ENCODE assay signal across 22 cellular contexts in the genomic region with DNA sequence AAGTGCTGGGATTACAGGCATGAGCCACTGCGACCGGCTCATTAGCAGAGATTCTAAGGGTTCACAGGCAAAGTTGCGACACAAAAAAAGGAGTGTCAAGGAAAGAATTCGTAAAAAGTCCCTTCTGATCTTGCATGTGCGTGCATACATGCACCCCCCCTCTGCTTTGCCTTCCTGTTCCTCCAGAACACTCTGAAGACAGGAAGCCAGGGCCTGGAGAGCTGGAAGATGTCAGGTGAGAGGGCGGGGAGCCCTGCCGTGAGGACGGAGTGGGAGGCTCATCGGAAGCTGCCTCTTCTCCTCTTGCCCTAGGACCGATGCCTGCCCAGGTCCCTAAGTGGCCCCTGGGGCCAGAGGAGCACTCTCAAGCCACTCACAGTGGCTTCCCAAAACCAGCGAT.
"Had no signal": no experiment of that assay in that cellular context is flagged by ENCODE, and none has a peak within 500 bp of the region (broad histone marks: within the 10 kb centered on the region; RNA-seq: fewer than 3 reads in every experiment).

No MANE protein-coding gene starts in this region.

- H3K9me3 ChIP-seq: esophagus muscularis mucosa, heart right ventricle, neutrophil, pancreas, right lobe of liver, thoracic aorta, tibial nerve, upper lobe of left lung had no signal

- H3K4me1 Mint-ChIP-seq: naive thymus-derived CD8-positive, alpha-beta T cell had no signal

- H3K27ac Mint-ChIP-seq: endodermal cell; naive thymus-derived CD8-positive, alpha-beta T cell; stimulated activated naive B cell treated with anti-CD40 and anti-IgM and Interleukin-4, amounts not matched to agents 10 μg/mL and 1 μg/mL and 100 μg/mL, for 72 hours; stimulated activated naive CD8-positive, alpha-beta T cell treated with anti-CD3 and anti-CD28 coated beads, Interleukin-15, Interleukin-2, amounts not matched to agents 100 ng/mL and 50 ng/mL, for 24 hours had no signal

- ATAC-seq: foreskin keratinocyte; naive thymus-derived CD8-positive, alpha-beta T cell; pancreas; right lobe of liver; stimulated activated naive B cell treated with anti-CD40 and anti-IgM and Interleukin-4, amounts not matched to agents 10 μg/mL and 1 μg/mL and 100 μg/mL, for 72 hours had no signal

- H3K4me1 ChIP-seq: foreskin keratinocyte, right lobe of liver, upper lobe of left lung had no signal

- DNase-seq: dorsolateral prefrontal cortex; effector CD4-positive, alpha-beta T cell; endodermal cell; foreskin keratinocyte; glutamatergic neuron; heart right ventricle; hippocampal formation; naive thymus-derived CD8-positive, alpha-beta T cell; nephron progenitor cell; pancreas; retina; right lobe of liver; small intestine; stimulated activated CD4-positive, alpha-beta T cell treated with anti-CD3 and anti-CD28 coated beads, Interleukin-15, amount 100 ng/mL, for 24 hours; stimulated activated CD4-positive, alpha-beta T cell treated with anti-CD3 and anti-CD28 coated beads, Interleukin-2, amount 100 ng/mL, for 48 hours; stimulated activated naive B cell treated with anti-CD40 and anti-IgM and Interleukin-4, amounts not matched to agents 10 μg/mL and 1 μg/mL and 100 μg/mL, for 72 hours; upper lobe of left lung had no signal

- H3K27me3 ChIP-seq: dorsolateral prefrontal cortex, esophagus muscularis mucosa, foreskin keratinocyte, heart right ventricle, neutrophil, pancreas, right lobe of liver, tibial nerve, upper lobe of left lung had no signal

- H3K9me3 Mint-ChIP-seq: endodermal cell; nephron progenitor cell; stimulated activated naive B cell treated with anti-CD40 and anti-IgM and Interleukin-4, amounts not matched to agents 10 μg/mL and 1 μg/mL and 100 μg/mL, for 72 hours had no signal

- H3K4me3 Mint-ChIP-seq: endodermal cell; naive thymus-derived CD8-positive, alpha-beta T cell; nephron progenitor cell; stimulated activated naive B cell treated with anti-CD40 and anti-IgM and Interleukin-4, amounts not matched to agents 10 μg/mL and 1 μg/mL and 100 μg/mL, for 72 hours; stimulated activated naive CD8-positive, alpha-beta T cell treated with anti-CD3 and anti-CD28 coated beads, Interleukin-15, Interleukin-2, amounts not matched to agents 100 ng/mL and 50 ng/mL, for 24 hours had no signal

- H3K4me3 ChIP-seq: dorsolateral prefrontal cortex, esophagus muscularis mucosa, heart right ventricle, pancreas, right lobe of liver, thoracic aorta, tibial nerve, upper lobe of left lung had no signal

- H3K36me3 ChIP-seq: esophagus muscularis mucosa, heart right ventricle, neutrophil, pancreas, right lobe of liver, thoracic aorta, tibial nerve, upper lobe of left lung had no signal

- H3K36me3 Mint-ChIP-seq: naive thymus-derived CD8-positive, alpha-beta T cell had no signal

- H3K27ac ChIP-seq: dorsolateral prefrontal cortex, esophagus muscularis mucosa, foreskin keratinocyte, neutrophil, pancreas, right lobe of liver, thoracic aorta, tibial nerve, upper lobe of left lung had no signal

- H3K27me3 Mint-ChIP-seq: stimulated activated naive B cell treated with anti-CD40 and anti-IgM and Interleukin-4, amounts not matched to agents 10 μg/mL and 1 μg/mL and 100 μg/mL, for 72 hours; stimulated activated naive CD8-positive, alpha-beta T cell treated with anti-CD3 and anti-CD28 coated beads, Interleukin-15, Interleukin-2, amounts not matched to agents 100 ng/mL and 50 ng/mL, for 24 hours had no signal
